ENCODE assay signal across 8 cellular contexts in the genomic region with DNA sequence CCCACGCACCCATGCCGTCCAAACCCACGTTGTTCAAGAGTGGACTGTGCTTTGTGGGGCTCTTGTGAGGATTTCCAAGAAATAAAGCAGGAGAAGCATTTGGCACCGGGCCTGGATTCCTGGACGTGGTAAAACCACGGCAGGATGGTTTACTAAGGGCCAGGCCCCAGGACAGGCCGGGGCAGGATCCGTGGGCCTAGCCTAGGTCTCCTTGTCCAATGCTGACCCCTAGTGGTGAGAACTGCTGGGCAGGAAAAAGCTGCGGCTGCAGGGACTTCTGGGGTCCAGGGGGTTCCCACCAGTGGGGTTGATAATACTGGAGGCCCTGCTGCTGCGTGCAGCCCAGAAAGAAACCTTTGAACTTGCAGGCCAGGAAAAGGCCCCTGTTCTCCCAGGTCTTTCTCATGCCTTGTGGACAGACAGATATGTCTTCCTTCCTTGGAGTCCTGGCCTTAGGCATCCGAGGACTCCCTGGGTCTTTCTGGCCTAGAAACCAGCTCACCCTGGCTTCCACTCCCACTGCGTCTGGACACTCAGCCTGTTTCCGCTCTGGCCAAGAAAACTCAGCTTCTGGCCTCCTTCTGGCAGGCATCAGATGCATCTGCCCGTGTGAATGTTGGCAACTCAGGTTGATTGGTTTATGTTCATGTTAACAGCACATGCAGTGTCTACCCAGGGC.
DNase-seq lines count a peak whose midpoint lies in the region; ATAC-seq and TF ChIP-seq lines count a peak whose summit lies in the region.

No MANE protein-coding gene starts in this region.

- H3K9me2 ChIP-seq in HCT116 (ENCODE audit: insufficient read depth) = no peaks in the 10 kb centered on the region

- peak in 4 of 5 donors; percentile 9 to 22 (median 13) for DNase-seq in CD4-positive, alpha-beta memory T cell
- DNase-seq in HCT116 (ENCODE audit: low read depth, low spot score) (peak; percentile 33), RKO (ENCODE audit: low spot score) (peak; percentile 60), glomerular endothelial cell (ENCODE audit: extremely low read depth, low read depth, low spot score) (peak; percentile 33), trophoblast cell (peak; percentile 61 to 79), uterus (peak; percentile 60 to 65), DMS153 (lab: John Stamatoyannopoulos, UW) (no peak)
- DNase-seq in activated naive CD4-positive, alpha-beta T cell treated with anti-CD3 and anti-CD28 coated beads, Interleukin-2, amount 50 U/mL, for 72 hours (ENCODE audit: low spot score in 2 of 2) = peak; percentile 62 to 76

- H3K27me3 ChIP-seq in CD4-positive, alpha-beta memory T cell (ENCODE audit: insufficient read depth, low read length) = no peaks in the 10 kb centered on the region
- H3K27me3 ChIP-seq in HCT116 (ENCODE audit: insufficient read depth, low read length) = no peaks in the 10 kb centered on the region
- H3K27me3 ChIP-seq in trophoblast cell (ENCODE audit: insufficient read depth, low read length) = no peaks in the 10 kb centered on the region
- no peaks in the 10 kb centered on the region for H3K27me3 ChIP-seq in uterus

- peak overlapping the region; percentile 30 for H2BK120ac ChIP-seq in trophoblast cell (ENCODE audit: insufficient read depth, low read length, poor library complexity)

- peak; percentile 94 for TF ChIP-seq RAD21 in HCT116 (IDR thresholded peaks at IDR 0.05; ENCODE audit: low read depth)

- POLR2A ChIA-PET in CD4-positive, alpha-beta memory T cell (lab: Charles Lee; ENCODE audit: partially characterized antibody) = no interaction called here
- POLR2A ChIA-PET in HCT116 (lab: Charles Lee) = no interaction called here

- peaks cover 0 to 2% (median 0%) of the 10 kb centered on the region in 8 donors for H3K9me3 Mint-ChIP-seq in CD4-positive, alpha-beta memory T cell
- H3K9me3 Mint-ChIP-seq in activated naive CD4-positive, alpha-beta T cell treated with anti-CD3 and anti-CD28 coated beads, Interleukin-2, amount 50 U/mL, for 72 hours = no peaks in the 10 kb centered on the region

- H3K18ac ChIP-seq in trophoblast cell (ENCODE audit: low read length) = no peak overlapping the region

- BruUV-seq in HCT116 (replicated peaks; lab: Mats Ljungman, UMichigan) = no TSS peak

- no peaks in the 10 kb centered on the region for H3K36me3 Mint-ChIP-seq in CD4-positive, alpha-beta memory T cell
- no peaks in the 10 kb centered on the region for H3K36me3 Mint-ChIP-seq in activated naive CD4-positive, alpha-beta T cell treated with anti-CD3 and anti-CD28 coated beads, Interleukin-2, amount 50 U/mL, for 72 hours

- TF ChIP-seq CTCF in HCT116 (IDR thresholded peaks at IDR 0.05 in 2 of 3, conservative IDR thresholded peaks at IDR 0.05 in 1 of 3; ENCODE audit: borderline replicate concordance in 1 of 3, insufficient read depth in 1 of 3, low read depth in 2 of 3, low read length in 2 of 3) (peak; percentile 73 to 93 (median 91)), uterus (IDR thresholded peaks at IDR 0.05) (peak; percentile 81 to 94 (median 84))

- no peak overlapping the region for H3K4ac ChIP-seq in trophoblast cell (ENCODE audit: low read depth, low read length)

- H4K91ac ChIP-seq in trophoblast cell (ENCODE audit: low read depth, low read length) = no peak overlapping the region

- RAD21 ChIA-PET in HCT116 (lab: Charles Lee; ENCODE audit: low non-redundant PET in 1 of 2, low total read pairs in 2 of 2, uncharacterized antibody in 2 of 2, unreplicated experiment in 2 of 2) = no interaction called here

- no CpG with 5 or more reads among the region's 14 CpGs for WGBS in trophoblast cell (ENCODE audit: extremely low coverage, insufficient coverage, insufficient read length)

- TF ChIP-seq POLR2A in HCT116 (IDR thresholded peaks at IDR 0.05; ENCODE audit: borderline replicate concordance, extremely low read depth, insufficient read depth, insufficient read length) (no peak), uterus (IDR thresholded peaks at IDR 0.05) (no peak)

- ATAC-seq in HCT116 = peak; percentile 87
- peak; percentile 55 to 77 for ATAC-seq in activated naive CD4-positive, alpha-beta T cell treated with anti-CD3 and anti-CD28 coated beads, Interleukin-2, amount 50 U/mL, for 72 hours

- no peak overlapping the region for H3K27ac Mint-ChIP-seq in CD4-positive, alpha-beta memory T cell
- H3K27ac Mint-ChIP-seq in activated naive CD4-positive, alpha-beta T cell treated with anti-CD3 and anti-CD28 coated beads, Interleukin-2, amount 50 U/mL, for 72 hours = peak overlapping the region in 1 of 2 donors; percentile 88

- no peak overlapping the region for H3K4me3 ChIP-seq in CD4-positive, alpha-beta memory T cell (ENCODE audit: low read length in 2 of 2)
- H3K4me3 ChIP-seq in HCT116 (replicated peaks in 1 of 2; ENCODE audit: low read depth in 1 of 2, low read length in 2 of 2) (no peak overlapping the region), trophoblast cell (ENCODE audit: low read depth, low read length) (no peak overlapping the region), uterus (no peak overlapping the region)

- no peaks in the 10 kb centered on the region for H3K36me3 ChIP-seq in CD4-positive, alpha-beta memory T cell (ENCODE audit: insufficient read depth, low read length)
- H3K36me3 ChIP-seq in HCT116 (ENCODE audit: control insufficient read depth in 1 of 2, insufficient read depth in 2 of 2, low read length in 2 of 2) (no peaks in the 10 kb centered on the region), trophoblast cell (ENCODE audit: control insufficient read depth in 1 of 2, insufficient read depth in 2 of 2, low read length in 2 of 2) (peaks cover 15 to 32% of the 10 kb centered on the region in 2 experiments), uterus (no peaks in the 10 kb centered on the region)

- H3K14ac ChIP-seq in trophoblast cell (ENCODE audit: low read length) = no peak overlapping the region

- peak overlapping the region; percentile 58 for H2BK5ac ChIP-seq in trophoblast cell (ENCODE audit: low read depth, low read length, poor library complexity)

- intact Hi-C loops in CD4-positive, alpha-beta memory T cell (cut with micrococcal nuclease) = no loop called here
- intact Hi-C loops in HCT116 (cut with micrococcal nuclease) (loop anchor here (1.0 to 5.0 kb wide), 5 partner anchors 268 to 1079 kb away; no protein-coding TSS in a partner anchor), uterus (cut with DNase I; ENCODE audit: low total_unique reads) (no loop called here)

- peak overlapping the region; percentile 26 for H4K8ac ChIP-seq in trophoblast cell (ENCODE audit: low read depth, low read length)

- H3K4me1 ChIP-seq in CD4-positive, alpha-beta memory T cell (ENCODE audit: insufficient read depth, low read length) = no peaks in the 10 kb centered on the region
- H3K4me1 ChIP-seq in HCT116 (ENCODE audit: control insufficient read depth in 1 of 2, insufficient read depth in 2 of 2, low read length in 2 of 2) = no peaks in the 10 kb centered on the region
- peaks cover 0 to 2% of the 10 kb centered on the region in 2 experiments for H3K4me1 ChIP-seq in trophoblast cell (ENCODE audit: control insufficient read depth in 1 of 2, insufficient read depth in 2 of 2, low read length in 2 of 2)
- no peaks in the 10 kb centered on the region for H3K4me1 ChIP-seq in uterus

- H3K79me2 ChIP-seq in HCT116 (ENCODE audit: insufficient read depth, low read length) (no peaks in the 10 kb centered on the region), trophoblast cell (ENCODE audit: control insufficient read depth, insufficient read depth, low read length, poor library complexity) (no peaks in the 10 kb centered on the region)

- peaks cover 0 to 1% (median 0%) of the 10 kb centered on the region in 4 donors for H3K4me1 Mint-ChIP-seq in CD4-positive, alpha-beta memory T cell

- H2AFZ ChIP-seq in HCT116 (ENCODE audit: low read depth, low read length, poor library complexity, severe bottlenecking) = no peak overlapping the region
- H2AFZ ChIP-seq in trophoblast cell (ENCODE audit: insufficient read depth, low read length, poor library complexity) = no peak overlapping the region

- no peaks in the 10 kb centered on the region for H3K27me3 Mint-ChIP-seq in CD4-positive, alpha-beta memory T cell

- H3K9me3 ChIP-seq in CD4-positive, alpha-beta memory T cell (ENCODE audit: control insufficient read depth in 1 of 2, low read length in 2 of 2) = no peaks in the 10 kb centered on the region
- H3K9me3 ChIP-seq in HCT116 (ENCODE audit: control insufficient read depth in 1 of 2, insufficient read depth in 1 of 2, low read depth in 1 of 2, low read length in 2 of 2) (no peaks in the 10 kb centered on the region), trophoblast cell (ENCODE audit: insufficient read depth, low read depth, low read length) (no peaks in the 10 kb centered on the region), uterus (no peaks in the 10 kb centered on the region)

- no peak overlapping the region for H3K23ac ChIP-seq in trophoblast cell (ENCODE audit: low read length)

- H4K20me1 ChIP-seq in HCT116 (ENCODE audit: insufficient read depth) = no peaks in the 10 kb centered on the region

- no peak overlapping the region for H2BK12ac ChIP-seq in trophoblast cell (ENCODE audit: low read length)

- H3K4me3 Mint-ChIP-seq in CD4-positive, alpha-beta memory T cell = no peak overlapping the region

- no peak overlapping the region for H4K12ac ChIP-seq in trophoblast cell (ENCODE audit: low read depth, low read length)

- no peak overlapping the region for H3K9ac ChIP-seq in HCT116 (ENCODE audit: low read length)
- H3K9ac ChIP-seq in trophoblast cell (ENCODE audit: low read length) = no peak overlapping the region

- H3K4me2 ChIP-seq in HCT116 (ENCODE audit: low read length) = no peak overlapping the region
- H3K4me2 ChIP-seq in trophoblast cell (ENCODE audit: low read length) = no peak overlapping the region

- CTCF ChIA-PET in CD4-positive, alpha-beta memory T cell (lab: Charles Lee; ENCODE audit: partially characterized antibody) = interaction anchor here (1.2 to 1.3 kb wide), 2 partner anchors 9 to 23 kb away, joined by 3 to 5 read pairs; no protein-coding TSS in a partner anchor
- CTCF ChIA-PET in HCT116 (lab: Charles Lee) = interaction anchor here (0.9 to 1.3 kb wide), 3 partner anchors 8 to 652 kb away, joined by 3 to 4 read pairs (median 3); no protein-coding TSS in a partner anchor

- H2AK5ac ChIP-seq in trophoblast cell (ENCODE audit: low read length) = no peak overlapping the region

- H3K27ac ChIP-seq in CD4-positive, alpha-beta memory T cell (ENCODE audit: low read depth, low read length) = no peak overlapping the region
- H3K27ac ChIP-seq in HCT116 (ENCODE audit: low read depth, low read length) (no peak overlapping the region), trophoblast cell (ENCODE audit: low read depth, low read length) (no peak overlapping the region), uterus (no peak overlapping the region)

- H3K79me1 ChIP-seq in trophoblast cell (ENCODE audit: low read length) = no peaks in the 10 kb centered on the region

TF ChIP-seq in HCT116, 20 proteins besides CTCF, POLR2A, EP300 and RAD21 (continues in another document):
- TF ChIP-seq SP1 (IDR thresholded peaks at IDR 0.05; ENCODE audit: low read depth) = no peak
- TF ChIP-seq EZH2 (IDR thresholded peaks at IDR 0.05) = no peak
- no peak for TF ChIP-seq CBX3 (IDR thresholded peaks at IDR 0.05; ENCODE audit: low read depth)
